1 cellular context compared by ENCODE assay signal in the genomic region with DNA sequence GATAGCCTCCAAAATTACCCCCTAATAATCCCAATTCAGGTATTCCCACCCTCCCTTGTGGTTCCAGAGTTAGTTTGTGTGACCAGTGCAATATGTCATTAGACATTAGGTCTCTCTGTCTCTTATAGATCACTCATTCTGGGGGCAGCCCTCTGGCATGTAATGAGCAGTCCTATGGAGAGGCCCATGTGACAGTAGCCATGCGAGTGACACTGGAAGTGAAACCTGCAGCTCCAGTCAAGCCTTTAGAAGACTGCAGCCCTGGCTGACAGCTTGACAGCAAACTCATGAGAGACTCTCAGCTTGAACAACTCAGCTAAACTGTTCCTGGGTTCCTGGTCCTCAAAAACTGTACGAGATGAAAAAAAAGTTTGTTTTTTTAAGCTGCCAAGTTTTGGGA.
TF ChIP-seq lines count a peak whose summit lies in the region.

No MANE protein-coding gene starts in this region.

TF ChIP-seq in GM12878, 131 proteins besides CTCF, POLR2A, EP300 and RAD21 (continued from another document):
- TF ChIP-seq, protein P1, sequence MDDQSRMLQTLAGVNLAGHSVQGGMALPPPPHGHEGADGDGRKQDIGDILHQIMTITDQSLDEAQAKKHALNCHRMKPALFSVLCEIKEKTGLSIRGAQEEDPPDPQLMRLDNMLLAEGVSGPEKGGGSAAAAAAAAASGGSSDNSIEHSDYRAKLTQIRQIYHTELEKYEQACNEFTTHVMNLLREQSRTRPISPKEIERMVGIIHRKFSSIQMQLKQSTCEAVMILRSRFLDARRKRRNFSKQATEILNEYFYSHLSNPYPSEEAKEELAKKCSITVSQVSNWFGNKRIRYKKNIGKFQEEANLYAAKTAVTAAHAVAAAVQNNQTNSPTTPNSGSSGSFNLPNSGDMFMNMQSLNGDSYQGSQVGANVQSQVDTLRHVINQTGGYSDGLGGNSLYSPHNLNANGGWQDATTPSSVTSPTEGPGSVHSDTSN (IDR thresholded peaks at IDR 0.05; ENCODE audit: insufficient replicate concordance, low read depth, low read length), result peak; percentile 8
- no peak for TF ChIP-seq STAT1 (conservative IDR thresholded peaks at IDR 0.05)
- no peak for TF ChIP-seq E2F4 (IDR thresholded peaks at IDR 0.05; ENCODE audit: low read depth, low read length)
- no peak for TF ChIP-seq ETV6 (conservative IDR thresholded peaks at IDR 0.05 in 1 of 2, IDR thresholded peaks at IDR 0.05 in 1 of 2; ENCODE audit: borderline replicate concordance in 1 of 2, low read depth in 1 of 2)
- TF ChIP-seq PKNOX1 (IDR thresholded peaks at IDR 0.05), result peak; percentile 78
- TF ChIP-seq USF2 (IDR thresholded peaks at IDR 0.05; ENCODE audit: borderline replicate concordance, low read depth, low read length), result peak; percentile 14; the same call in 1 of the 2 replicates
- TF ChIP-seq BCL11A (IDR thresholded peaks at IDR 0.05; ENCODE audit: low read depth, low read length), result peak; percentile 52
- peak; percentile 22; the same call in 1 of the 2 replicates for TF ChIP-seq NR2C1 (IDR thresholded peaks at IDR 0.05)
- no peak for TF ChIP-seq RUNX3 (IDR thresholded peaks at IDR 0.05; ENCODE audit: low read length)
- TF ChIP-seq MEF2B (IDR thresholded peaks at IDR 0.05; ENCODE audit: partially characterized antibody, poor library complexity, severe bottlenecking), result no peak
- TF ChIP-seq TCF7 (IDR thresholded peaks at IDR 0.05; ENCODE audit: borderline replicate concordance), result no peak
- no peak for TF ChIP-seq KDM1A (IDR thresholded peaks at IDR 0.05; ENCODE audit: borderline replicate concordance)
- no peak for TF ChIP-seq JUNB (IDR thresholded peaks at IDR 0.05)
- peak; percentile 55 for TF ChIP-seq EED (IDR thresholded peaks at IDR 0.05; ENCODE audit: low read depth)
- TF ChIP-seq PAX8 (IDR thresholded peaks at IDR 0.05), result no peak
- TF ChIP-seq ZNF274 (IDR thresholded peaks at IDR 0.05; ENCODE audit: insufficient read depth, insufficient read length), result no peak
- TF ChIP-seq IKZF1 (conservative IDR thresholded peaks at IDR 0.05), result peak; percentile 58; the same call in 1 of the 2 replicates
- no peak for TF ChIP-seq SRF (IDR thresholded peaks at IDR 0.05; ENCODE audit: low read depth in 2 of 2, low read length in 2 of 2)
- peak in 1 of 2 experiments; percentile 36; a peak in 1 of 4 replicates for TF ChIP-seq BHLHE40 (IDR thresholded peaks at IDR 0.05; ENCODE audit: borderline replicate concordance in 1 of 2, low read depth in 2 of 2, low read length in 1 of 2)
- TF ChIP-seq BCLAF1 (IDR thresholded peaks at IDR 0.05), result no peak
- TF ChIP-seq IKZF2 (IDR thresholded peaks at IDR 0.05), result peak; percentile 45 to 50; a peak in 2 of 4 replicates
- TF ChIP-seq CHD1 (IDR thresholded peaks at IDR 0.05; ENCODE audit: low read depth, low read length), result no peak
- TF ChIP-seq, protein P2, sequence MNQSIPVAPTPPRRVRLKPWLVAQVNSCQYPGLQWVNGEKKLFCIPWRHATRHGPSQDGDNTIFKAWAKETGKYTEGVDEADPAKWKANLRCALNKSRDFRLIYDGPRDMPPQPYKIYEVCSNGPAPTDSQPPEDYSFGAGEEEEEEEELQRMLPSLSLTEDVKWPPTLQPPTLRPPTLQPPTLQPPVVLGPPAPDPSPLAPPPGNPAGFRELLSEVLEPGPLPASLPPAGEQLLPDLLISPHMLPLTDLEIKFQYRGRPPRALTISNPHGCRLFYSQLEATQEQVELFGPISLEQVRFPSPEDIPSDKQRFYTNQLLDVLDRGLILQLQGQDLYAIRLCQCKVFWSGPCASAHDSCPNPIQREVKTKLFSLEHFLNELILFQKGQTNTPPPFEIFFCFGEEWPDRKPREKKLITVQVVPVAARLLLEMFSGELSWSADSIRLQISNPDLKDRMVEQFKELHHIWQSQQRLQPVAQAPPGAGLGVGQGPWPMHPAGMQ (IDR thresholded peaks at IDR 0.05; ENCODE audit: borderline replicate concordance), result no peak
- peak; percentile 25; the same call in 1 of the 2 replicates for TF ChIP-seq PAX5 (IDR thresholded peaks at IDR 0.05; ENCODE audit: borderline replicate concordance, low read depth, low read length)
- TF ChIP-seq GABPA (IDR thresholded peaks at IDR 0.05; ENCODE audit: low read depth), result 0 out of 2 replicates have a peak, but pooled peaks have one; percentile 34
- TF ChIP-seq NFIC (IDR thresholded peaks at IDR 0.05; ENCODE audit: low read depth, low read length), result peak; percentile 52; the same call in 1 of the 2 replicates
- peak; percentile 43; the same call in 1 of the 2 replicates for TF ChIP-seq MTA2 (IDR thresholded peaks at IDR 0.05; ENCODE audit: low read depth)
- TF ChIP-seq CREM (IDR thresholded peaks at IDR 0.05; ENCODE audit: low read depth), result no peak
- TF ChIP-seq, protein P3, sequence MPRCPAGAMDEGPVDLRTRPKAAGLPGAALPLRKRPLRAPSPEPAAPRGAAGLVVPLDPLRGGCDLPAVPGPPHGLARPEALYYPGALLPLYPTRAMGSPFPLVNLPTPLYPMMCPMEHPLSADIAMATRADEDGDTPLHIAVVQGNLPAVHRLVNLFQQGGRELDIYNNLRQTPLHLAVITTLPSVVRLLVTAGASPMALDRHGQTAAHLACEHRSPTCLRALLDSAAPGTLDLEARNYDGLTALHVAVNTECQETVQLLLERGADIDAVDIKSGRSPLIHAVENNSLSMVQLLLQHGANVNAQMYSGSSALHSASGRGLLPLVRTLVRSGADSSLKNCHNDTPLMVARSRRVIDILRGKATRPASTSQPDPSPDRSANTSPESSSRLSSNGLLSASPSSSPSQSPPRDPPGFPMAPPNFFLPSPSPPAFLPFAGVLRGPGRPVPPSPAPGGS (IDR thresholded peaks at IDR 0.05; ENCODE audit: borderline replicate concordance, insufficient read depth, low read depth, low read length, poor library complexity, severe bottlenecking), result no peak
- TF ChIP-seq, protein P4, sequence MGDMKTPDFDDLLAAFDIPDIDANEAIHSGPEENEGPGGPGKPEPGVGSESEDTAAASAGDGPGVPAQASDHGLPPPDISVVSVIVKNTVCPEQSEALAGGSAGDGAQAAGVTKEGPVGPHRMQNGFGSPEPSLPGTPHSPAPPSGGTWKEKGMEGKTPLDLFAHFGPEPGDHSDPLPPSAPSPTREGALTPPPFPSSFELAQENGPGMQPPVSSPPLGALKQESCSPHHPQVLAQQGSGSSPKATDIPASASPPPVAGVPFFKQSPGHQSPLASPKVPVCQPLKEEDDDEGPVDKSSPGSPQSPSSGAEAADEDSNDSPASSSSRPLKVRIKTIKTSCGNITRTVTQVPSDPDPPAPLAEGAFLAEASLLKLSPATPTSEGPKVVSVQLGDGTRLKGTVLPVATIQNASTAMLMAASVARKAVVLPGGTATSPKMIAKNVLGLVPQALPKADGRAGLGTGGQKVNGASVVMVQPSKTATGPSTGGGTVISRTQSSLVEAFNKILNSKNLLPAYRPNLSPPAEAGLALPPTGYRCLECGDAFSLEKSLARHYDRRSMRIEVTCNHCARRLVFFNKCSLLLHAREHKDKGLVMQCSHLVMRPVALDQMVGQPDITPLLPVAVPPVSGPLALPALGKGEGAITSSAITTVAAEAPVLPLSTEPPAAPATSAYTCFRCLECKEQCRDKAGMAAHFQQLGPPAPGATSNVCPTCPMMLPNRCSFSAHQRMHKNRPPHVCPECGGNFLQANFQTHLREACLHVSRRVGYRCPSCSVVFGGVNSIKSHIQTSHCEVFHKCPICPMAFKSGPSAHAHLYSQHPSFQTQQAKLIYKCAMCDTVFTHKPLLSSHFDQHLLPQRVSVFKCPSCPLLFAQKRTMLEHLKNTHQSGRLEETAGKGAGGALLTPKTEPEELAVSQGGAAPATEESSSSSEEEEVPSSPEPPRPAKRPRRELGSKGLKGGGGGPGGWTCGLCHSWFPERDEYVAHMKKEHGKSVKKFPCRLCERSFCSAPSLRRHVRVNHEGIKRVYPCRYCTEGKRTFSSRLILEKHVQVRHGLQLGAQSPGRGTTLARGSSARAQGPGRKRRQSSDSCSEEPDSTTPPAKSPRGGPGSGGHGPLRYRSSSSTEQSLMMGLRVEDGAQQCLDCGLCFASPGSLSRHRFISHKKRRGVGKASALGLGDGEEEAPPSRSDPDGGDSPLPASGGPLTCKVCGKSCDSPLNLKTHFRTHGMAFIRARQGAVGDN (IDR thresholded peaks at IDR 0.05), result peak; percentile 49
- no peak for TF ChIP-seq NRF1 (conservative IDR thresholded peaks at IDR 0.05; ENCODE audit: low read depth, low read length)
TF ChIP-seq in GM12878: peak in this region for 20.
